In genomic region chr2:230412369-230412706, GRCh38 we compare ENCODE assay signal across 8 cellular contexts. TPM values are rescaled to one million over a fixed set of nuclear protein-coding genes. Genes with fewer than 3 reads are reported as not detected.
A peak's percentile ranks its signal among the peaks of the same experiment; 100 is the strongest.
DNase-seq lines count a peak whose midpoint lies in the region; ATAC-seq and TF ChIP-seq lines count a peak whose summit lies in the region.

No MANE protein-coding gene starts in this region.

- H3K9ac ChIP-seq in subcutaneous abdominal adipose tissue (ENCODE audit: low read length in 5 of 5), result peak overlapping the region in 4 of 5 donors; percentile 80 to 94 (median 90)

- TF ChIP-seq CTCF in activated B cell treated with CpG ODN at 0.5 μM for 24 hours (IDR thresholded peaks at IDR 0.05), result no peak

- H3K4me3 ChIP-seq in subcutaneous abdominal adipose tissue (ENCODE audit: low read depth in 1 of 5, low read length in 5 of 5), result peak overlapping the region; percentile 87 to 95 (median 88)

- H3K27me3 Mint-ChIP-seq in T-helper 1 cell treated with Interleukin-12 subunit alpha and Interleukin-12 subunit beta and Interleukin-4 antibody, amounts not matched to agents 30 μg/mL and 1 μg/mL, for 36 hours (ENCODE audit: low read depth), result no peaks in the 10 kb centered on the region
- H3K27me3 Mint-ChIP-seq in activated B cell treated with CpG ODN at 0.5 μM for 24 hours (no peaks in the 10 kb centered on the region), immature natural killer cell (ENCODE audit: low read depth in 3 of 3) (peaks cover 0 to 11% (median 0%) of the 10 kb centered on the region in 3 donors)

- no peaks in the 10 kb centered on the region for H3K36me3 ChIP-seq in subcutaneous abdominal adipose tissue (ENCODE audit: control insufficient read depth in 5 of 5, insufficient read depth in 5 of 5, low read length in 5 of 5)

- CTCF ChIA-PET in activated B cell treated with CpG ODN at 0.5 μM for 24 hours (lab: Charles Lee), result interaction anchor here (1.5 kb wide), 1 partner anchor 198 kb away, joined by 3 read pairs; no protein-coding TSS in a partner anchor

- peak overlapping the region; percentile 99 for H3K4me3 Mint-ChIP-seq in T-helper 1 cell treated with Interleukin-12 subunit alpha and Interleukin-12 subunit beta and Interleukin-4 antibody, amounts not matched to agents 30 μg/mL and 1 μg/mL, for 36 hours
- H3K4me3 Mint-ChIP-seq in activated B cell treated with CpG ODN at 0.5 μM for 24 hours (peak overlapping the region; percentile 99), immature natural killer cell (peak overlapping the region; percentile 97 to 100 (median 99))

- no peaks in the 10 kb centered on the region for H3K9me3 ChIP-seq in subcutaneous abdominal adipose tissue (ENCODE audit: control insufficient read depth in 5 of 5, low read length in 5 of 5)

- ATAC-seq in activated B cell treated with CpG ODN at 0.5 μM for 24 hours (ENCODE audit: low read depth), result no peak

- intact Hi-C loops in activated B cell treated with CpG ODN at 0.5 μM for 24 hours (cut with micrococcal nuclease), result loop anchor here (5.0 kb wide), 1 partner anchor 300 kb away; the partner anchor contains the start of gene CAB39

- peak overlapping the region; percentile 96 for H3K27ac ChIP-seq in subcutaneous abdominal adipose tissue (ENCODE audit: low read depth, low read length)

- peaks cover 22% of the 10 kb centered on the region for H3K36me3 Mint-ChIP-seq in T-helper 1 cell treated with Interleukin-12 subunit alpha and Interleukin-12 subunit beta and Interleukin-4 antibody, amounts not matched to agents 30 μg/mL and 1 μg/mL, for 36 hours (ENCODE audit: low read depth)
- H3K36me3 Mint-ChIP-seq in activated B cell treated with CpG ODN at 0.5 μM for 24 hours (ENCODE audit: low read depth) (peaks cover 14% of the 10 kb centered on the region), immature natural killer cell (peaks cover 0 to 2% (median 2%) of the 10 kb centered on the region in 3 donors)

- peaks cover 68% of the 10 kb centered on the region for H3K4me1 Mint-ChIP-seq in T-helper 1 cell treated with Interleukin-12 subunit alpha and Interleukin-12 subunit beta and Interleukin-4 antibody, amounts not matched to agents 30 μg/mL and 1 μg/mL, for 36 hours (ENCODE audit: low read depth)
- H3K4me1 Mint-ChIP-seq in activated B cell treated with CpG ODN at 0.5 μM for 24 hours, result peaks cover 73% of the 10 kb centered on the region
- peaks cover 48 to 59% of the 10 kb centered on the region in 2 donors for H3K4me1 Mint-ChIP-seq in immature natural killer cell

- POLR2A ChIA-PET in activated B cell treated with CpG ODN at 0.5 μM for 24 hours (lab: Charles Lee), result interaction anchor here (0.9 to 2.1 kb wide), 11 partner anchors 19 to 209 kb away, joined by 3 to 10 read pairs (median 6); partner anchors contain the start of gene SP140L

- H3K27me3 ChIP-seq in subcutaneous abdominal adipose tissue (ENCODE audit: control insufficient read depth in 5 of 5, insufficient read depth in 4 of 5, low read length in 5 of 5), result no peaks in the 10 kb centered on the region

- no peaks in the 10 kb centered on the region for H3K9me3 Mint-ChIP-seq in T-helper 1 cell treated with Interleukin-12 subunit alpha and Interleukin-12 subunit beta and Interleukin-4 antibody, amounts not matched to agents 30 μg/mL and 1 μg/mL, for 36 hours
- H3K9me3 Mint-ChIP-seq in activated B cell treated with CpG ODN at 0.5 μM for 24 hours (no peaks in the 10 kb centered on the region), immature natural killer cell (no peaks in the 10 kb centered on the region)

- H3K27ac Mint-ChIP-seq in T-helper 1 cell treated with Interleukin-12 subunit alpha and Interleukin-12 subunit beta and Interleukin-4 antibody, amounts not matched to agents 30 μg/mL and 1 μg/mL, for 36 hours, result peak overlapping the region; percentile 92
- H3K27ac Mint-ChIP-seq in activated B cell treated with CpG ODN at 0.5 μM for 24 hours, result peak overlapping the region; percentile 99
- H3K27ac Mint-ChIP-seq in immature natural killer cell, result peak overlapping the region; percentile 92 to 99 (median 98)

- DNase-seq in T-helper 1 cell, result no peak
- DNase-seq in activated B cell treated with CpG ODN at 0.5 μM for 24 hours, result no peak
- no peak for DNase-seq in immature natural killer cell
- no peak for DNase-seq in SHP77 (lab: John Stamatoyannopoulos, UW)
- no peak for DNase-seq in stimulated activated naive CD4-positive, alpha-beta T cell (lab: John Stamatoyannopoulos, UW)
- DNase-seq in stimulated activated CD4-positive, alpha-beta T cell treated with anti-CD3 and anti-CD28 coated beads, Interleukin-2, amount 100 ng/mL, for 48 hours, result no peak

- H3K4me1 ChIP-seq in subcutaneous abdominal adipose tissue (ENCODE audit: control insufficient read depth in 5 of 5, insufficient read depth in 5 of 5, low read length in 5 of 5), result peaks cover 2 to 68% (median 49%) of the 10 kb centered on the region in 5 donors

RNA-seq across cellular contexts. Expression of gene SP100, which starts 3.7 kb away (rescaled TPM):
- 369 and 433 TPM in 2 replicates for total RNA-seq in activated B cell treated with CpG ODN at 0.5 μM for 24 hours
- polyA plus RNA-seq in immature natural killer cell, result 100 to 1,000 TPM in 1 of 3 donors, 10 to 100 TPM in 2; 85.8 to 221 (median 94.5) TPM
